15 cellular contexts compared by ENCODE assay signal in genomic region chr4:18695733-18696527, GRCh38.
DNase-seq lines count a peak whose midpoint lies in the region; ATAC-seq and TF ChIP-seq lines count a peak whose summit lies in the region.
"Had no signal": no experiment of that assay in that cellular context is flagged by ENCODE, and none has a peak within 500 bp of the region (broad histone marks: within the 10 kb centered on the region; RNA-seq: fewer than 3 reads in every experiment).

No MANE protein-coding gene starts in this region.

- no peaks in the 10 kb centered on the region for H3K4me1 Mint-ChIP-seq in natural killer cell
- H3K4me1 Mint-ChIP-seq: naive B cell had no signal

- no peak for ATAC-seq in natural killer cell

- no peaks in the 10 kb centered on the region for H3K27me3 Mint-ChIP-seq in natural killer cell (ENCODE audit: low read depth in 2 of 2)

- no peak overlapping the region for H3K4me3 ChIP-seq in AG04450 (ENCODE audit: low read depth, low read length)
- no peak overlapping the region for H3K4me3 ChIP-seq in Jurkat, Clone E6-1 (ENCODE audit: low read length)
- no peak overlapping the region for H3K4me3 ChIP-seq in epithelial cell of proximal tubule (ENCODE audit: low read depth, low read length)

- no peak overlapping the region for H3K27ac ChIP-seq in AG04450 (ENCODE audit: low read depth, low read length)
- H3K27ac ChIP-seq in caudate nucleus (ENCODE audit: low read depth, low read length) = no peak overlapping the region
- H3K27ac ChIP-seq: parathyroid adenoma had no signal

- intact Hi-C loops in natural killer cell (cut with micrococcal nuclease) = no loop called here

- POLR2A ChIA-PET in AG04450 (lab: Yijun Ruan, JAX) = no interaction called here

- H3K4me3 Mint-ChIP-seq in natural killer cell = no peak overlapping the region
- H3K4me3 Mint-ChIP-seq: naive B cell had no signal

- H3K9me3 Mint-ChIP-seq in natural killer cell = peaks cover 0 to 5% of the 10 kb centered on the region in 2 donors

- H3K36me3 Mint-ChIP-seq in natural killer cell = no peaks in the 10 kb centered on the region
- H3K36me3 Mint-ChIP-seq: naive B cell had no signal

- H3K9me3 ChIP-seq in AG04450 (ENCODE audit: control insufficient read depth, insufficient read depth, low read length) = no peaks in the 10 kb centered on the region

- TF ChIP-seq CTCF in AG04450 (IDR thresholded peaks at IDR 0.05; ENCODE audit: low read depth, low read length) (peak; percentile 22), epithelial cell of proximal tubule (conservative IDR thresholded peaks at IDR 0.05; ENCODE audit: low read depth, low read length) (peak; percentile 55), natural killer cell (IDR thresholded peaks at IDR 0.05) (no peak)

- CTCF ChIA-PET in AG04450 (lab: Charles Lee) = no interaction called here

- DNase-seq in AG04450 (ENCODE audit: low read depth, low spot score) (no peak), ELF-1 (ENCODE audit: low read depth, low spot score) (peak; percentile 23), epithelial cell of proximal tubule (ENCODE audit: low read depth) (no peak), caudate nucleus (lab: John Stamatoyannopoulos, UW) (no peak), natural killer cell (no peak)
- peak; percentile 18 for DNase-seq in Jurkat, Clone E6-1 (ENCODE audit: low read depth, low spot score)
- DNase-seq in stimulated activated CD4-positive, alpha-beta T cell treated with anti-CD3 and anti-CD28 coated beads, Interleukin-1b, Interleukin-23, amount 100 ng/mL, for 48 hours = no peak
- DNase-seq: activated gamma-delta T cell treated with Interleukin-2 at 50 U/mL for 16 hours; effector CD4-positive, alpha-beta T cell; head of caudate nucleus; naive B cell; NCI-H1694 treated with DMSO at 0.1 percent for 48 hours; NCI-H446 treated with DMSO at 0.1 percent for 48 hours; stimulated activated CD4-positive, alpha-beta T cell treated with anti-CD3 and anti-CD28 coated beads, Interleukin-2, amount 100 ng/mL, for 48 hours had no signal

- no peaks in the 10 kb centered on the region for H3K27me3 ChIP-seq in AG04450 (ENCODE audit: control insufficient read depth, insufficient read depth, low read length)

- no peak overlapping the region for H3K27ac Mint-ChIP-seq in natural killer cell
- H3K27ac Mint-ChIP-seq: naive B cell had no signal

Comparison
In these comparisons a context has a peak if more than half of its experiments do, and no peak if none do; other contexts are left out.
1. DNase-seq: peak in ELF-1 (single experiment) and Jurkat, Clone E6-1 (single experiment); none in AG04450 (single experiment), epithelial cell of proximal tubule (single experiment), stimulated activated CD4-positive, alpha-beta T cell treated with anti-CD3 and anti-CD28 coated beads, Interleukin-1b, Interleukin-23, amount 100 ng/mL, for 48 hours (single experiment), caudate nucleus (0 of 61) and natural killer cell (single experiment).